ENCODE assay signal across 8 cellular contexts in the genomic region with DNA sequence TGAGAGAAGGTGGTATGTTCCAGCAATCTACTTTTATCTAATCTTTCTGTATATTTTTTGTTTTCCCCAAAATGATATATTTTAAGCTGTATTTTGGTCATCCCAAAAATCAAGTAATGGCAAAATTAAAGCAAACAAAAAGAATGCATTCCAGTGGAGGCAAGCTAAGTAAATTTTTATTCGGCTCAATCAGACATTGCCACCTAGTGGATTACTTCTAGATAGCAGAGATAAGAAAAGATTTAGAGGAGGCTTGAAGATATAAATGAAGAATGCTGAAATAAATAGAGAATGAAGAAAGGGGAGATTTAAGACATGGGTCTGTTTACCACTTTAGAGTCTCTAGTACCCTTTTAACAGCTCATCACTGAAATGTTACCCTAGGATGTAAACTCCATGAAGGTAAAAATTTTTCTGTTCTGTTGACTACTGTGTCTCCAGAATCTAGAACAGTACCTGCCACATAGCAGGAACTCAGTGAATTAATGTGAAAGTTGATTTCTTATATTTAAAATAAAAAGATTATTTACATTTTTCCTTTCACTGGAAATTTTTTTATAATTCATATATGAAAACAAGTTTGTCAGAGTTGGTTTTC.
DNase-seq lines count a peak whose midpoint lies in the region; ATAC-seq and TF ChIP-seq lines count a peak whose summit lies in the region.

No MANE protein-coding gene starts in this region.

- CTCF ChIA-PET in OCI-LY7 (lab: Charles Lee; ENCODE audit: unreplicated experiment) = interaction anchor here (0.5 kb wide), 1 partner anchor 1875 kb away, joined by 3 read pairs; no protein-coding TSS in a partner anchor

- no peaks in the 10 kb centered on the region for H3K79me2 ChIP-seq in OCI-LY7 (ENCODE audit: insufficient read depth, low read depth, low read length)

- TF ChIP-seq EP300 in ovary (IDR thresholded peaks at IDR 0.05) = no peak

- H3K4me2 ChIP-seq in OCI-LY7 (ENCODE audit: low read length) = no peak overlapping the region

- no peak overlapping the region for H2AFZ ChIP-seq in OCI-LY7 (ENCODE audit: low read length)

- H4K20me1 ChIP-seq in OCI-LY7 (ENCODE audit: insufficient read depth, low read length) = no peaks in the 10 kb centered on the region

- H3K9me2 ChIP-seq in OCI-LY7 (ENCODE audit: insufficient read depth, low read length) = no peaks in the 10 kb centered on the region

- TF ChIP-seq CTCF in OCI-LY7 (conservative IDR thresholded peaks at IDR 0.05; ENCODE audit: low read length) (peak; percentile 94), epithelial cell of proximal tubule (conservative IDR thresholded peaks at IDR 0.05; ENCODE audit: low read depth, low read length) (peak; percentile 86), ovary (IDR thresholded peaks at IDR 0.05) (peak; percentile 44 to 72 (median 57))

- intact Hi-C loops in OCI-LY7 (cut with micrococcal nuclease; ENCODE audit: unreplicated experiment) (loop anchor here (2.0 to 5.0 kb wide), 2 partner anchors 172 to 306 kb away; no protein-coding TSS in a partner anchor), ovary (cut with DNase I) (loop anchor here in 2 of 4 donors (5.0 to 10.0 kb wide), 2 partner anchors 174 to 306 kb away; no protein-coding TSS in a partner anchor), posterior vena cava (cut with DNase I) (loop anchor here in 1 of 2 donors (5.0 to 10.0 kb wide), 2 partner anchors 166 to 304 kb away; partner anchors contain the start of genes LARP7 and ZGRF1)

- peak; percentile 46 for DNase-seq in EL
- peak; percentile 33 for DNase-seq in OCI-LY7 (ENCODE audit: low spot score)
- peak; percentile 25 for DNase-seq in epithelial cell of proximal tubule (ENCODE audit: low read depth)
- DNase-seq in ovary = no peak
- DNase-seq in posterior vena cava (ENCODE audit: low spot score) = no peak
- DNase-seq in occipital lobe (lab: John Stamatoyannopoulos, UW) = no peak

- WGBS in ovary, 3 donors = 0 to 7% (median 4%) methylated on average over 1 of the region's 1 CpG

- H3K9me3 ChIP-seq in OCI-LY7 (ENCODE audit: low read length) (no peaks in the 10 kb centered on the region), ovary (no peaks in the 10 kb centered on the region)

- POLR2A ChIA-PET in OCI-LY7 (lab: Charles Lee) = interaction anchor here (0.6 to 1.2 kb wide), 3 partner anchors 13 to 122 kb away, joined by 3 read pairs; no protein-coding TSS in a partner anchor

- peak; percentile 60 for ATAC-seq in HG02798 (IDR thresholded peaks at IDR 0.05; ENCODE audit: poor library complexity, unreplicated experiment)
- no peak for ATAC-seq in HG03439 (IDR thresholded peaks at IDR 0.05; ENCODE audit: unreplicated experiment)

- no peaks in the 10 kb centered on the region for H3K27me3 ChIP-seq in ovary

- no peak for TF ChIP-seq POLR2A in ovary (IDR thresholded peaks at IDR 0.05)

- no peak overlapping the region for H3K27ac ChIP-seq in OCI-LY7 (ENCODE audit: low read depth, low read length, poor library complexity, severe bottlenecking)
- no peak overlapping the region for H3K27ac ChIP-seq in ovary

- no peak overlapping the region for H3K4me3 ChIP-seq in OCI-LY7 (ENCODE audit: low read depth, low read length, poor library complexity, severe bottlenecking)
- H3K4me3 ChIP-seq in epithelial cell of proximal tubule (ENCODE audit: low read depth, low read length) = no peak overlapping the region
- H3K4me3 ChIP-seq in ovary = no peak overlapping the region

- H3K4me1 ChIP-seq in OCI-LY7 (ENCODE audit: insufficient read depth, low read length, poor library complexity, severe bottlenecking) = no peaks in the 10 kb centered on the region
- no peaks in the 10 kb centered on the region for H3K4me1 ChIP-seq in ovary (ENCODE audit: insufficient read depth)

- H3K36me3 ChIP-seq in OCI-LY7 (ENCODE audit: insufficient read depth, low read length) = no peaks in the 10 kb centered on the region
- no peaks in the 10 kb centered on the region for H3K36me3 ChIP-seq in ovary

- no TSS peak for BruUV-seq in OCI-LY7 (replicated peaks; lab: Mats Ljungman, UMichigan)

Comparison
In these comparisons a context has a peak if more than half of its experiments do, and no peak if none do; other contexts are left out.
1. DNase-seq: peak in EL (single experiment), OCI-LY7 (single experiment) and epithelial cell of proximal tubule (single experiment); none in ovary (0 of 5), posterior vena cava (single experiment) and occipital lobe (single experiment).
2. Peak in every context shown above with its lines, with median percentiles within 50 percentile points of each other: CTCF ChIP-seq.